In the genomic region with DNA sequence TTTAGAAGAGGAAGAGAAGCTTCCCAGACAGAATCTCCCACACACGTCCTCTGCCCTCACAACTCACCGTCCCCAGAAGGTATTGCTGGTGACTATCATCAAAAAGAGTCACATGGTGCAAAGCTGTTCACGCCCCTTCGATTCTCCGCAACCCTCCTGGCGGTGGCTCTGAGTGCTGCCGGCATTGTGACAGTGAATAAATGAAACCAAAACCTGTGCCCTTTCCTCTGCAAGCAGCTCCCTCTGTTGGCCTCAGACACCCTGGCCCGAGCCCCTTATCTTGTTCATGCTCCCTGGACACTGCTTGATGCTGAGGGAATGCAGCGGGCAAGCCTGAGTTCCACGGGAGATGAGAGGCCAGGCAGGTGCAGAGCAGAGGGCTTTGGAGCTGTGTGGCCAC, we compare ENCODE assay signal across 10 cellular contexts.
DNase-seq lines count a peak whose midpoint lies in the region; ATAC-seq and TF ChIP-seq lines count a peak whose summit lies in the region.
"Had no signal": no experiment of that assay in that cellular context is flagged by ENCODE, and none has a peak within 500 bp of the region (broad histone marks: within the 10 kb centered on the region; RNA-seq: fewer than 3 reads in every experiment).

No MANE protein-coding gene starts in this region.

- POLR2A ChIA-PET in WTC11 (lab: Charles Lee), result no interaction called here
- POLR2A ChIA-PET in activated naive CD8-positive, alpha-beta T cell treated with anti-CD3 and anti-CD28 coated beads, Interleukin-2, amount 10 ng/mL, durations not matched to agents 7 days and 5 days (lab: Charles Lee), result no interaction called here

- H3K4me3 ChIP-seq in esophagus squamous epithelium, result no peak overlapping the region

- peaks cover 78% of the 10 kb centered on the region for H3K9me3 Mint-ChIP-seq in WTC11
- H3K9me3 Mint-ChIP-seq in activated naive CD8-positive, alpha-beta T cell treated with anti-CD3 and anti-CD28 coated beads, Interleukin-2, amount 10 ng/mL, durations not matched to agents 7 days and 5 days, result no peaks in the 10 kb centered on the region

- H3K27me3 ChIP-seq in esophagus squamous epithelium, result peaks cover 0 to 99% (median 0%) of the 10 kb centered on the region in 4 donors

- DNase-seq in WTC11 (ENCODE audit: low spot score), result peak; percentile 11
- peak; percentile 40 for DNase-seq in activated naive CD8-positive, alpha-beta T cell treated with anti-CD3 and anti-CD28 coated beads, Interleukin-2, amount 10 ng/mL, durations not matched to agents 7 days and 5 days
- peak; percentile 5 to 19 (median 8) for DNase-seq in stimulated activated CD4-positive, alpha-beta T cell treated with anti-CD3 and anti-CD28 coated beads, Interleukin-12 subunit alpha, Interleukin-12 subunit beta, amount 100 ng/mL, for 48 hours (ENCODE audit: low read depth in 2 of 3, low spot score in 1 of 3)
- DNase-seq in esophagus squamous epithelium (lab: John Stamatoyannopoulos, UW), result no peak
- DNase-seq in foreskin melanocyte, result no peak
- DNase-seq: activated B cell treated with CpG ODN at 0.5 μM for 24 hours, Calu3 had no signal

- CTCF ChIA-PET in WTC11 (lab: Charles Lee), result interaction anchor here (0.8 to 1.2 kb wide), 3 partner anchors 9 to 264 kb away, joined by 3 to 4 read pairs (median 3); no protein-coding TSS in a partner anchor

- H3K4me1 ChIP-seq in esophagus squamous epithelium, result no peaks in the 10 kb centered on the region

- no peak overlapping the region for H3K27ac Mint-ChIP-seq in WTC11
- H3K27ac Mint-ChIP-seq in activated naive CD8-positive, alpha-beta T cell treated with anti-CD3 and anti-CD28 coated beads, Interleukin-2, amount 10 ng/mL, durations not matched to agents 7 days and 5 days, result no peak overlapping the region
- H3K27ac Mint-ChIP-seq: activated B cell treated with CpG ODN at 0.5 μM for 24 hours had no signal

- no peaks in the 10 kb centered on the region for H3K9me3 ChIP-seq in esophagus squamous epithelium

- H3K4me3 Mint-ChIP-seq in WTC11, result no peak overlapping the region
- no peak overlapping the region for H3K4me3 Mint-ChIP-seq in activated naive CD8-positive, alpha-beta T cell treated with anti-CD3 and anti-CD28 coated beads, Interleukin-2, amount 10 ng/mL, durations not matched to agents 7 days and 5 days
- H3K4me3 Mint-ChIP-seq: activated B cell treated with CpG ODN at 0.5 μM for 24 hours had no signal

- no peaks in the 10 kb centered on the region for H3K4me1 Mint-ChIP-seq in WTC11
- H3K4me1 Mint-ChIP-seq in activated naive CD8-positive, alpha-beta T cell treated with anti-CD3 and anti-CD28 coated beads, Interleukin-2, amount 10 ng/mL, durations not matched to agents 7 days and 5 days, result peaks cover 3% of the 10 kb centered on the region
- H3K4me1 Mint-ChIP-seq: activated B cell treated with CpG ODN at 0.5 μM for 24 hours had no signal

- TF ChIP-seq POLR2A in esophagus squamous epithelium (IDR thresholded peaks at IDR 0.05), result no peak

- H3K27me3 Mint-ChIP-seq in WTC11 (ENCODE audit: low read depth), result peaks cover 18% of the 10 kb centered on the region
- H3K27me3 Mint-ChIP-seq in activated naive CD8-positive, alpha-beta T cell treated with anti-CD3 and anti-CD28 coated beads, Interleukin-2, amount 10 ng/mL, durations not matched to agents 7 days and 5 days, result no peaks in the 10 kb centered on the region

- 56 to 59% methylated on average over 7 of the region's 10 CpGs for WGBS in esophagus squamous epithelium, 2 donors

- H3K36me3 Mint-ChIP-seq in WTC11, result peaks cover 75% of the 10 kb centered on the region
- no peaks in the 10 kb centered on the region for H3K36me3 Mint-ChIP-seq in activated naive CD8-positive, alpha-beta T cell treated with anti-CD3 and anti-CD28 coated beads, Interleukin-2, amount 10 ng/mL, durations not matched to agents 7 days and 5 days

- no peak overlapping the region for H3K27ac ChIP-seq in esophagus squamous epithelium

- H3K36me3 ChIP-seq in esophagus squamous epithelium, result no peaks in the 10 kb centered on the region

- TF ChIP-seq CTCF in GM12873 (IDR thresholded peaks at IDR 0.05; ENCODE audit: insufficient read depth, low read depth, low read length, missing control alignments) (peak; percentile 34), WTC11 (IDR thresholded peaks at IDR 0.05) (no peak), esophagus squamous epithelium (IDR thresholded peaks at IDR 0.05) (no peak)

- ATAC-seq in WTC11, result no peak
- ATAC-seq in activated naive CD8-positive, alpha-beta T cell treated with anti-CD3 and anti-CD28 coated beads, Interleukin-2, amount 10 ng/mL, durations not matched to agents 7 days and 5 days (ENCODE audit: low read depth), result peak; percentile 82
- ATAC-seq in GM18870 (IDR thresholded peaks at IDR 0.05; ENCODE audit: unreplicated experiment), result no peak
- ATAC-seq in GM21528 (IDR thresholded peaks at IDR 0.05; ENCODE audit: low FRiP score, unreplicated experiment), result no peak

- intact Hi-C loops in esophagus squamous epithelium (cut with DNase I), result no loop called here

TF ChIP-seq in WTC11, 78 proteins besides CTCF, POLR2A, EP300 and RAD21 (continues in another document):
- no peak for TF ChIP-seq TEAD1 (CRISPR knock-in tag; IDR thresholded peaks at IDR 0.05)
- TF ChIP-seq, protein P1, sequence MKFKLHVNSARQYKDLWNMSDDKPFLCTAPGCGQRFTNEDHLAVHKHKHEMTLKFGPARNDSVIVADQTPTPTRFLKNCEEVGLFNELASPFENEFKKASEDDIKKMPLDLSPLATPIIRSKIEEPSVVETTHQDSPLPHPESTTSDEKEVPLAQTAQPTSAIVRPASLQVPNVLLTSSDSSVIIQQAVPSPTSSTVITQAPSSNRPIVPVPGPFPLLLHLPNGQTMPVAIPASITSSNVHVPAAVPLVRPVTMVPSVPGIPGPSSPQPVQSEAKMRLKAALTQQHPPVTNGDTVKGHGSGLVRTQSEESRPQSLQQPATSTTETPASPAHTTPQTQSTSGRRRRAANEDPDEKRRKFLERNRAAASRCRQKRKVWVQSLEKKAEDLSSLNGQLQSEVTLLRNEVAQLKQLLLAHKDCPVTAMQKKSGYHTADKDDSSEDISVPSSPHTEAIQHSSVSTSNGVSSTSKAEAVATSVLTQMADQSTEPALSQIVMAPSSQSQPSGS (CRISPR knock-in tag; IDR thresholded peaks at IDR 0.05; ENCODE audit: borderline replicate concordance, low read depth), result no peak
- no peak for TF ChIP-seq SOX15 (CRISPR knock-in tag; IDR thresholded peaks at IDR 0.05)
- no peak for TF ChIP-seq NFE2L1 (CRISPR knock-in tag; IDR thresholded peaks at IDR 0.05)
- no peak for TF ChIP-seq ZNF263 (CRISPR knock-in tag; IDR thresholded peaks at IDR 0.05; ENCODE audit: low read depth)
- no peak for TF ChIP-seq ZBTB43 (CRISPR knock-in tag; IDR thresholded peaks at IDR 0.05)
- no peak for TF ChIP-seq ZNF671 (CRISPR knock-in tag; IDR thresholded peaks at IDR 0.05)
- TF ChIP-seq, protein P2, sequence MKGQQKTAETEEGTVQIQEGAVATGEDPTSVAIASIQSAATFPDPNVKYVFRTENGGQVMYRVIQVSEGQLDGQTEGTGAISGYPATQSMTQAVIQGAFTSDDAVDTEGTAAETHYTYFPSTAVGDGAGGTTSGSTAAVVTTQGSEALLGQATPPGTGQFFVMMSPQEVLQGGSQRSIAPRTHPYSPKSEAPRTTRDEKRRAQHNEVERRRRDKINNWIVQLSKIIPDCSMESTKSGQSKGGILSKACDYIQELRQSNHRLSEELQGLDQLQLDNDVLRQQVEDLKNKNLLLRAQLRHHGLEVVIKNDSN (CRISPR knock-in tag; IDR thresholded peaks at IDR 0.05), result no peak
- TF ChIP-seq, protein P3, sequence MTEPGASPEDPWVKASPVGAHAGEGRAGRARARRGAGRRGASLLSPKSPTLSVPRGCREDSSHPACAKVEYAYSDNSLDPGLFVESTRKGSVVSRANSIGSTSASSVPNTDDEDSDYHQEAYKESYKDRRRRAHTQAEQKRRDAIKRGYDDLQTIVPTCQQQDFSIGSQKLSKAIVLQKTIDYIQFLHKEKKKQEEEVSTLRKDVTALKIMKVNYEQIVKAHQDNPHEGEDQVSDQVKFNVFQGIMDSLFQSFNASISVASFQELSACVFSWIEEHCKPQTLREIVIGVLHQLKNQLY (CRISPR knock-in tag; IDR thresholded peaks at IDR 0.05), result no peak
- TF ChIP-seq NFYB (CRISPR knock-in tag; conservative IDR thresholded peaks at IDR 0.05; ENCODE audit: low read depth), result no peak
- no peak for TF ChIP-seq AR (CRISPR knock-in tag; IDR thresholded peaks at IDR 0.05)

Comparison
In these comparisons a context has a peak if more than half of its experiments do, and no peak if none do; other contexts are left out.
1. DNase-seq: peak in WTC11 (single experiment), activated naive CD8-positive, alpha-beta T cell treated with anti-CD3 and anti-CD28 coated beads, Interleukin-2, amount 10 ng/mL, durations not matched to agents 7 days and 5 days (single experiment) and stimulated activated CD4-positive, alpha-beta T cell treated with anti-CD3 and anti-CD28 coated beads, Interleukin-12 subunit alpha, Interleukin-12 subunit beta, amount 100 ng/mL, for 48 hours (3 of 3); none in esophagus squamous epithelium (single experiment) and foreskin melanocyte (single experiment).